8 cellular contexts compared by ENCODE assay signal in genomic region chr11:130390071-130390758, GRCh38. TPM values are rescaled to one million over a fixed set of nuclear protein-coding genes. Genes with fewer than 3 reads are reported as not detected.
DNase-seq lines count a peak whose midpoint lies in the region; ATAC-seq and TF ChIP-seq lines count a peak whose summit lies in the region.

No MANE protein-coding gene starts in this region.

- DNase-seq in CD4-positive, alpha-beta T cell: no peak
- DNase-seq in NCI-H1105 treated with DMSO at 0.1 percent for 48 hours (lab: John Stamatoyannopoulos, UW) (peak; percentile 28), cerebellar cortex (ENCODE audit: low spot score) (peak; percentile 53), middle frontal gyrus (ENCODE audit: extremely low spot score, low spot score) (peak; percentile 49)
- DNase-seq in CD4-positive, alpha-beta memory T cell: no peak
- DNase-seq in activated CD8-positive, alpha-beta T cell treated with anti-CD3 and anti-CD28 coated beads, Interleukin-2, amount 10 ng/mL, durations not matched to agents 7 days and 5 days: no peak

- no peaks in the 10 kb centered on the region for H3K27me3 ChIP-seq in CD4-positive, alpha-beta T cell (ENCODE audit: control insufficient read depth, insufficient read depth, low read length)
- no peaks in the 10 kb centered on the region for H3K27me3 ChIP-seq in CD4-positive, alpha-beta memory T cell (ENCODE audit: insufficient read depth, low read length)

- peaks cover 17% of the 10 kb centered on the region for H3K4me1 ChIP-seq in CD4-positive, alpha-beta memory T cell (ENCODE audit: insufficient read depth, low read length)

- peak overlapping the region; percentile 81 for H3K4me3 Mint-ChIP-seq in CD4-positive, alpha-beta T cell
- peak overlapping the region in 1 of 8 donors; percentile 10 for H3K4me3 Mint-ChIP-seq in CD4-positive, alpha-beta memory T cell
- no peak overlapping the region for H3K4me3 Mint-ChIP-seq in activated CD8-positive, alpha-beta T cell treated with anti-CD3 and anti-CD28 coated beads, Interleukin-2, amount 10 ng/mL, durations not matched to agents 7 days and 5 days

- intact Hi-C loops in CD4-positive, alpha-beta T cell (cut with DNase I, micrococcal nuclease): no loop called here
- intact Hi-C loops in CD4-positive, alpha-beta memory T cell (cut with micrococcal nuclease): no loop called here

- H3K36me3 ChIP-seq in CD4-positive, alpha-beta memory T cell (ENCODE audit: insufficient read depth, low read length): no peaks in the 10 kb centered on the region

- no peak for TF ChIP-seq CTCF in CD4-positive, alpha-beta T cell (IDR thresholded peaks at IDR 0.05)

- H3K4me1 Mint-ChIP-seq in CD4-positive, alpha-beta T cell (ENCODE audit: low read depth): peaks cover 24% of the 10 kb centered on the region
- H3K4me1 Mint-ChIP-seq in CD4-positive, alpha-beta memory T cell: peaks cover 14 to 31% (median 25%) of the 10 kb centered on the region in 4 donors
- H3K4me1 Mint-ChIP-seq in activated CD8-positive, alpha-beta T cell treated with anti-CD3 and anti-CD28 coated beads, Interleukin-2, amount 10 ng/mL, durations not matched to agents 7 days and 5 days (ENCODE audit: low read depth): peaks cover 25% of the 10 kb centered on the region

- H3K27me3 Mint-ChIP-seq in CD4-positive, alpha-beta T cell: no peaks in the 10 kb centered on the region
- no peaks in the 10 kb centered on the region for H3K27me3 Mint-ChIP-seq in CD4-positive, alpha-beta memory T cell
- peaks cover 4% of the 10 kb centered on the region for H3K27me3 Mint-ChIP-seq in activated CD8-positive, alpha-beta T cell treated with anti-CD3 and anti-CD28 coated beads, Interleukin-2, amount 10 ng/mL, durations not matched to agents 7 days and 5 days (ENCODE audit: low read depth)

- no peaks in the 10 kb centered on the region for H3K9me3 Mint-ChIP-seq in CD4-positive, alpha-beta T cell
- H3K9me3 Mint-ChIP-seq in CD4-positive, alpha-beta memory T cell: no peaks in the 10 kb centered on the region
- no peaks in the 10 kb centered on the region for H3K9me3 Mint-ChIP-seq in activated CD8-positive, alpha-beta T cell treated with anti-CD3 and anti-CD28 coated beads, Interleukin-2, amount 10 ng/mL, durations not matched to agents 7 days and 5 days (ENCODE audit: insufficient read depth)

- POLR2A ChIA-PET in CD4-positive, alpha-beta T cell (lab: Charles Lee): no interaction called here
- POLR2A ChIA-PET in CD4-positive, alpha-beta memory T cell (lab: Charles Lee; ENCODE audit: partially characterized antibody): no interaction called here
- POLR2A ChIA-PET in activated CD8-positive, alpha-beta T cell treated with anti-CD3 and anti-CD28 coated beads, Interleukin-2, amount 10 ng/mL, durations not matched to agents 7 days and 5 days (lab: Charles Lee): no interaction called here

- no peaks in the 10 kb centered on the region for H3K9me3 ChIP-seq in CD4-positive, alpha-beta T cell (ENCODE audit: control insufficient read depth, low read length)
- H3K9me3 ChIP-seq in CD4-positive, alpha-beta memory T cell (ENCODE audit: control insufficient read depth in 1 of 2, low read length in 2 of 2): no peaks in the 10 kb centered on the region

- H3K4me3 ChIP-seq in CD4-positive, alpha-beta memory T cell (ENCODE audit: low read length in 2 of 2): no peak overlapping the region

- H3K27ac Mint-ChIP-seq in CD4-positive, alpha-beta T cell: peak overlapping the region; percentile 21
- peak overlapping the region in 3 of 7 donors; percentile 31 to 50 (median 46) for H3K27ac Mint-ChIP-seq in CD4-positive, alpha-beta memory T cell
- H3K27ac Mint-ChIP-seq in activated CD8-positive, alpha-beta T cell treated with anti-CD3 and anti-CD28 coated beads, Interleukin-2, amount 10 ng/mL, durations not matched to agents 7 days and 5 days: no peak overlapping the region

- ATAC-seq in CD4-positive, alpha-beta T cell (ENCODE audit: poor library complexity): no peak
- ATAC-seq in HG02852 (IDR thresholded peaks at IDR 0.05; ENCODE audit: unreplicated experiment) (no peak), GM19397 (IDR thresholded peaks at IDR 0.05; ENCODE audit: unreplicated experiment) (no peak)
- no peak for ATAC-seq in activated CD8-positive, alpha-beta T cell treated with anti-CD3 and anti-CD28 coated beads, Interleukin-2, amount 10 ng/mL, durations not matched to agents 7 days and 5 days

- CTCF ChIA-PET in CD4-positive, alpha-beta T cell (lab: Charles Lee): no interaction called here
- CTCF ChIA-PET in CD4-positive, alpha-beta memory T cell (lab: Charles Lee; ENCODE audit: partially characterized antibody): interaction anchor here (1.3 to 2.8 kb wide), 2 partner anchors 43 to 177 kb away, joined by 4 to 10 read pairs; no protein-coding TSS in a partner anchor
- CTCF ChIA-PET in activated CD8-positive, alpha-beta T cell treated with anti-CD3 and anti-CD28 coated beads, Interleukin-2, amount 10 ng/mL, durations not matched to agents 7 days and 5 days (lab: Charles Lee): no interaction called here

- no peak overlapping the region for H3K27ac ChIP-seq in CD4-positive, alpha-beta T cell (ENCODE audit: low read depth, low read length)
- no peak overlapping the region for H3K27ac ChIP-seq in CD4-positive, alpha-beta memory T cell (ENCODE audit: low read depth, low read length)

- H3K36me3 Mint-ChIP-seq in CD4-positive, alpha-beta T cell (ENCODE audit: low read depth): no peaks in the 10 kb centered on the region
- H3K36me3 Mint-ChIP-seq in CD4-positive, alpha-beta memory T cell: no peaks in the 10 kb centered on the region
- no peaks in the 10 kb centered on the region for H3K36me3 Mint-ChIP-seq in activated CD8-positive, alpha-beta T cell treated with anti-CD3 and anti-CD28 coated beads, Interleukin-2, amount 10 ng/mL, durations not matched to agents 7 days and 5 days (ENCODE audit: low read depth)

RNA-seq across cellular contexts. Expression of gene ADAMTS8, which starts 38.2 kb away (rescaled TPM):
- total RNA-seq in CD4-positive, alpha-beta T cell: not detected
- total RNA-seq in CD4-positive, alpha-beta memory T cell: not detected
- not detected for polyA plus RNA-seq in CD4-positive, alpha-beta memory T cell
- total RNA-seq in activated CD8-positive, alpha-beta T cell treated with anti-CD3 and anti-CD28 coated beads, Interleukin-2, amount 10 ng/mL, durations not matched to agents 7 days and 5 days: not detected

RNA-seq across cellular contexts. Expression of gene ADAMTS15, which starts 58.2 kb away (rescaled TPM):
- total RNA-seq in CD4-positive, alpha-beta T cell: under 1 TPM; 0.08 to 0.11 TPM
- not detected for total RNA-seq in CD4-positive, alpha-beta memory T cell
- not detected for polyA plus RNA-seq in CD4-positive, alpha-beta memory T cell
- under 1 TPM; 0.05 to 0.08 TPM for total RNA-seq in activated CD8-positive, alpha-beta T cell treated with anti-CD3 and anti-CD28 coated beads, Interleukin-2, amount 10 ng/mL, durations not matched to agents 7 days and 5 days

Comparison
In these comparisons a context has a peak if more than half of its experiments do, and no peak if none do; other contexts are left out.
1. DNase-seq: peak in NCI-H1105 treated with DMSO at 0.1 percent for 48 hours (single experiment), cerebellar cortex (single experiment) and middle frontal gyrus (single experiment); none in CD4-positive, alpha-beta T cell (0 of 10), CD4-positive, alpha-beta memory T cell (0 of 5) and activated CD8-positive, alpha-beta T cell treated with anti-CD3 and anti-CD28 coated beads, Interleukin-2, amount 10 ng/mL, durations not matched to agents 7 days and 5 days (single experiment).